Comparison of ENCODE assay signal across 29 cellular contexts in genomic region chr1:119946724-119947123, GRCh38. TPM values are rescaled to one million over a fixed set of nuclear protein-coding genes. Genes with fewer than 3 reads are reported as not detected.
DNase-seq lines count a peak whose midpoint lies in the region; ATAC-seq and TF ChIP-seq lines count a peak whose summit lies in the region.
"Had no signal": no experiment of that assay in that cellular context is flagged by ENCODE, and none has a peak within 500 bp of the region (broad histone marks: within the 10 kb centered on the region; RNA-seq: fewer than 3 reads in every experiment).

No MANE protein-coding gene starts in this region.

- H3K36me3 ChIP-seq in muscle layer of duodenum (ENCODE audit: control insufficient read depth in 1 of 2, insufficient read depth in 2 of 2, low read length in 2 of 2), result peaks cover 27 to 28% of the 10 kb centered on the region in 2 donors

- no peaks in the 10 kb centered on the region for H3K27me3 Mint-ChIP-seq in natural killer cell (ENCODE audit: low read depth in 2 of 2)
- no peaks in the 10 kb centered on the region for H3K27me3 Mint-ChIP-seq in natural killer cell treated with Interleukin-12 subunit alpha and Interleukin-12 subunit beta and Interleukin-15 and Interleukin-18, amount 100 ng/mL, for 72 hours
- H3K27me3 Mint-ChIP-seq in effector memory CD8-positive, alpha-beta T cell, result no peaks in the 10 kb centered on the region
- H3K27me3 Mint-ChIP-seq: activated CD4-positive, alpha-beta memory T cell treated with anti-CD3 and anti-CD28 coated beads for 36 hours; stimulated activated naive CD8-positive, alpha-beta T cell treated with anti-CD3 and anti-CD28 coated beads, Interleukin-15, amount 100 ng/mL, for 72 hours had no signal

- H3K27me3 ChIP-seq in muscle layer of duodenum (ENCODE audit: low read depth, low read length), result no peaks in the 10 kb centered on the region
- H3K27me3 ChIP-seq: BLaER1 treated with 17β-estradiol and CSF1 and Interleukin-3, amounts not matched to agents 10 nM and 100 nM; colonic mucosa; SJCRH30 had no signal

- H3K27ac Mint-ChIP-seq in natural killer cell, result peak overlapping the region; percentile 26 to 48
- H3K27ac Mint-ChIP-seq in natural killer cell treated with Interleukin-12 subunit alpha and Interleukin-12 subunit beta and Interleukin-15 and Interleukin-18, amount 100 ng/mL, for 72 hours, result peak overlapping the region in 1 of 2 donors; percentile 10
- peak overlapping the region; percentile 26 to 29 for H3K27ac Mint-ChIP-seq in effector memory CD8-positive, alpha-beta T cell
- H3K27ac Mint-ChIP-seq: activated CD4-positive, alpha-beta memory T cell treated with anti-CD3 and anti-CD28 coated beads for 36 hours; activated naive CD4-positive, alpha-beta T cell treated with anti-CD3 and anti-CD28 coated beads for 36 hours; stimulated activated naive CD8-positive, alpha-beta T cell treated with anti-CD3 and anti-CD28 coated beads, Interleukin-15, amount 100 ng/mL, for 72 hours; WTC11 had no signal

- POLR2A ChIA-PET in RWPE1 (lab: Yijun Ruan, JAX; ENCODE audit: low non-redundant PET), result no interaction called here

- no peak for DNase-seq in natural killer cell
- no peak for DNase-seq in natural killer cell treated with Interleukin-12 subunit alpha and Interleukin-12 subunit beta and Interleukin-15 and Interleukin-18, amount 100 ng/mL, for 72 hours (ENCODE audit: low spot score)
- DNase-seq in effector memory CD8-positive, alpha-beta T cell, result no peak
- DNase-seq in RWPE1 (ENCODE audit: low spot score), result no peak
- DNase-seq: activated CD4-positive, alpha-beta memory T cell treated with anti-CD3 and anti-CD28 coated beads for 36 hours; activated naive CD4-positive, alpha-beta T cell treated with anti-CD3 and anti-CD28 coated beads for 36 hours; activated T-cell treated with anti-CD3 and anti-CD28 coated beads, Interleukin-2, amount 50 U/mL, for 1 hour; aorta; colonic mucosa; GF-D8; left colon; NCI-H1694; NCI-H226; PC-9; SJCRH30; stimulated activated naive CD8-positive, alpha-beta T cell treated with anti-CD3 and anti-CD28 coated beads, Interleukin-15, amount 100 ng/mL, for 72 hours had no signal

- no peaks in the 10 kb centered on the region for H3K9me3 ChIP-seq in muscle layer of duodenum (ENCODE audit: control insufficient read depth in 1 of 2, low read length in 2 of 2)
- H3K9me3 ChIP-seq: A549, colonic mucosa, SJCRH30 had no signal

- H3K4me1 ChIP-seq in muscle layer of duodenum (ENCODE audit: control insufficient read depth in 1 of 2, insufficient read depth in 2 of 2, low read length in 2 of 2), result peaks cover 0 to 5% of the 10 kb centered on the region in 2 donors
- H3K4me1 ChIP-seq: A549, colonic mucosa had no signal

- no peaks in the 10 kb centered on the region for H3K9me3 Mint-ChIP-seq in natural killer cell
- H3K9me3 Mint-ChIP-seq in natural killer cell treated with Interleukin-12 subunit alpha and Interleukin-12 subunit beta and Interleukin-15 and Interleukin-18, amount 100 ng/mL, for 72 hours, result no peaks in the 10 kb centered on the region
- no peaks in the 10 kb centered on the region for H3K9me3 Mint-ChIP-seq in effector memory CD8-positive, alpha-beta T cell
- H3K9me3 Mint-ChIP-seq: activated CD4-positive, alpha-beta memory T cell treated with anti-CD3 and anti-CD28 coated beads for 36 hours; activated naive CD4-positive, alpha-beta T cell treated with anti-CD3 and anti-CD28 coated beads for 36 hours; stimulated activated naive CD8-positive, alpha-beta T cell treated with anti-CD3 and anti-CD28 coated beads, Interleukin-15, amount 100 ng/mL, for 72 hours; WTC11 had no signal

- peaks cover 0 to 5% of the 10 kb centered on the region in 2 donors for H3K4me1 Mint-ChIP-seq in natural killer cell
- H3K4me1 Mint-ChIP-seq in natural killer cell treated with Interleukin-12 subunit alpha and Interleukin-12 subunit beta and Interleukin-15 and Interleukin-18, amount 100 ng/mL, for 72 hours (ENCODE audit: low read depth in 2 of 2), result peaks cover 0 to 4% of the 10 kb centered on the region in 2 donors
- peaks cover 0 to 7% of the 10 kb centered on the region in 2 donors for H3K4me1 Mint-ChIP-seq in effector memory CD8-positive, alpha-beta T cell (ENCODE audit: low read depth in 2 of 2)
- H3K4me1 Mint-ChIP-seq: stimulated activated naive CD8-positive, alpha-beta T cell treated with anti-CD3 and anti-CD28 coated beads, Interleukin-15, amount 100 ng/mL, for 72 hours; WTC11 had no signal

- H3K27ac ChIP-seq in muscle layer of duodenum (ENCODE audit: low read length) (peak overlapping the region; percentile 30), RWPE1 (no peak overlapping the region)
- H3K27ac ChIP-seq: A549; BLaER1 treated with 17β-estradiol and CSF1 and Interleukin-3, amounts not matched to agents 10 nM and 100 nM; colonic mucosa; PC-9; SJCRH30 had no signal

- peaks cover 21% of the 10 kb centered on the region for H3K36me3 Mint-ChIP-seq in natural killer cell
- peaks cover 17% of the 10 kb centered on the region for H3K36me3 Mint-ChIP-seq in natural killer cell treated with Interleukin-12 subunit alpha and Interleukin-12 subunit beta and Interleukin-15 and Interleukin-18, amount 100 ng/mL, for 72 hours
- H3K36me3 Mint-ChIP-seq in effector memory CD8-positive, alpha-beta T cell (ENCODE audit: insufficient read depth), result peaks cover 48% of the 10 kb centered on the region

- intact Hi-C loops in natural killer cell (cut with micrococcal nuclease), result loop anchor here (5.0 kb wide), 1 partner anchor 201 kb away; no protein-coding TSS in a partner anchor

- CTCF ChIA-PET in RWPE1 (lab: Yijun Ruan, JAX), result no interaction called here

- no peak for TF ChIP-seq CTCF in natural killer cell (IDR thresholded peaks at IDR 0.05)
- no peak for TF ChIP-seq CTCF in RWPE1 (conservative IDR thresholded peaks at IDR 0.05; ENCODE audit: low read depth)

- ATAC-seq in natural killer cell, result no peak
- ATAC-seq in natural killer cell treated with Interleukin-12 subunit alpha and Interleukin-12 subunit beta and Interleukin-15 and Interleukin-18, amount 100 ng/mL, for 72 hours, result no peak
- ATAC-seq in effector memory CD8-positive, alpha-beta T cell (replicated peaks), result no peak
- ATAC-seq in GM21825 (IDR thresholded peaks at IDR 0.05; ENCODE audit: unreplicated experiment), result no peak
- no peak for ATAC-seq in GM19452 (IDR thresholded peaks at IDR 0.05; ENCODE audit: unreplicated experiment)
- ATAC-seq in GM19328 (IDR thresholded peaks at IDR 0.05; ENCODE audit: unreplicated experiment), result no peak
- ATAC-seq: A549; left colon; sciatic nerve; stimulated activated naive CD8-positive, alpha-beta T cell treated with anti-CD3 and anti-CD28 coated beads, Interleukin-15, amount 100 ng/mL, for 72 hours; WTC11 had no signal

- H3K4me3 ChIP-seq in muscle layer of duodenum (ENCODE audit: low read depth in 1 of 2, low read length in 2 of 2), result no peak overlapping the region
- H3K4me3 ChIP-seq: A549; BLaER1 treated with 17β-estradiol and CSF1 and Interleukin-3, amounts not matched to agents 10 nM and 100 nM; colonic mucosa; PC-9; SJCRH30 had no signal

- H3K4me3 Mint-ChIP-seq in natural killer cell, result no peak overlapping the region
- no peak overlapping the region for H3K4me3 Mint-ChIP-seq in natural killer cell treated with Interleukin-12 subunit alpha and Interleukin-12 subunit beta and Interleukin-15 and Interleukin-18, amount 100 ng/mL, for 72 hours
- no peak overlapping the region for H3K4me3 Mint-ChIP-seq in effector memory CD8-positive, alpha-beta T cell
- H3K4me3 Mint-ChIP-seq: activated CD4-positive, alpha-beta memory T cell treated with anti-CD3 and anti-CD28 coated beads for 36 hours; activated naive CD4-positive, alpha-beta T cell treated with anti-CD3 and anti-CD28 coated beads for 36 hours; stimulated activated naive CD8-positive, alpha-beta T cell treated with anti-CD3 and anti-CD28 coated beads, Interleukin-15, amount 100 ng/mL, for 72 hours; WTC11 had no signal

RNA-seq across cellular contexts. Expression of gene ADAM30, which starts 50.4 kb away (rescaled TPM):
- total RNA-seq in natural killer cell, result under 1 TPM in 1 of 3 donors, not detected in 2; 0.13 TPM
- not detected for total RNA-seq in natural killer cell treated with Interleukin-12 subunit alpha and Interleukin-12 subunit beta and Interleukin-15 and Interleukin-18, amount 100 ng/mL, for 72 hours
- total RNA-seq: activated CD4-positive, alpha-beta memory T cell treated with anti-CD3 and anti-CD28 coated beads for 36 hours; activated naive CD4-positive, alpha-beta T cell treated with anti-CD3 and anti-CD28 coated beads for 36 hours; aorta; colonic mucosa; epithelial cell of proximal tubule; left colon; mononuclear cell; omental fat pad; PC-9; sciatic nerve; SJCRH30; T-helper 2 cell treated with Interferon-gamma antibody and Interleukin-4, amounts not matched to agents 100 ng/mL and 5 ng/mL, for 36 hours; ureter; WTC11 had no signal
